21 cellular contexts compared by ENCODE assay signal in the genomic region with DNA sequence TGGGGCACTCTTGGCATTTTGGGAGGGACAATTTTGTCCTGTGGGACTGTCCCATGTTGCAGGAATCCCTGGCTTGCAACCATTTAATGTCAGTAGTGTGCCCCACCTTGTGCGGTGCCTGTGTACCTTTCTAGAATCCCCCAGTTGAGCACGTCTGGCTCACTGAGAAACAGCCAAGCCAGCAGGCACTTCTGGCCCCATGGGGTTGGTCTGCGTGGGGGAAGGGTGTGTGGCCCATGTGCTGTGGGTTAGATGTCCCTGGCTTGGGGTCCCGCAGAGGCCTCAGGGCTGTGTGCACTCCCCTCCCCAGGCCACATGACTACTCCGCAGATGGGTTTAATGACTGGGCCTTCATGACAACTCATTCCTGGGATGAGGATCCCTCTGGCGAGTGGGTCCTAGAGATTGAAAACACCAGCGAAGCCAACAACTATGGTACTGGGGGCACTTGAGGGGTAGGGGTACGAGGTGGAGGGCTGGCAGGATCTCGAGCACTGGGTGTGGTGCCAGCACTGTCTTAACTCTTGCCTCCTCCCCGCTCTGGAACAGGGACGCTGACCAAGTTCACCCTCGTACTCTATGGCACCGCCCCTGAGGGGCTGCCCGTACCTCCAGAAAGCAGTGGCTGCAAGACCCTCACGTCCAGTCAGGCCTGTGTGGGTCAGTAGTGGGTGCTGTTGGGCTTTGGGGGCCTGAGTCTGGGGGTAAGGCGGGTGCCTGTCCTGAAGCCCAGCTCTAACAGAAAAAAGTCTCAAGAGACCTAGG.
"Had no signal": no experiment of that assay in that cellular context is flagged by ENCODE, and none has a peak within 500 bp of the region (broad histone marks: within the 10 kb centered on the region; RNA-seq: fewer than 3 reads in every experiment).

No MANE protein-coding gene starts in this region.

- H3K27me3 ChIP-seq: gastroesophageal sphincter, sigmoid colon, stomach, transverse colon had no signal

- FAIRE-seq: endometrium, keratinocyte had no signal

- H3K4me3 ChIP-seq: gastroesophageal sphincter, left ventricle myocardium inferior, lung, sigmoid colon, skin epidermis, stomach, thoracic aorta, transverse colon had no signal

- H3K9me3 ChIP-seq: gastroesophageal sphincter, left ventricle myocardium inferior, sigmoid colon, stomach, thoracic aorta, transverse colon had no signal

- H3K9me3 Mint-ChIP-seq: immature natural killer cell, naive B cell, nephron progenitor cell had no signal

- H3K4me3 Mint-ChIP-seq: immature natural killer cell, naive B cell, nephron progenitor cell had no signal

- H3K27ac Mint-ChIP-seq: naive B cell, nephron progenitor cell had no signal

- DNase-seq: cortex of kidney; effector memory CD4-positive, alpha-beta T cell; glutamatergic neuron; immature natural killer cell; left ventricle myocardium inferior; mesenchymal stem cell; naive B cell; nephron progenitor cell; sigmoid colon; stimulated activated CD4-positive, alpha-beta T cell treated with anti-CD3 and anti-CD28 coated beads, Interleukin-2, amount 100 ng/mL, for 24 hours; stimulated activated naive CD4-positive, alpha-beta T cell; stomach; substantia nigra; transverse colon had no signal

- H3K27me3 Mint-ChIP-seq: naive B cell had no signal

- ATAC-seq: esophagus mucosa, gastroesophageal sphincter had no signal

- H3K27ac ChIP-seq: gastroesophageal sphincter, left ventricle myocardium inferior, sigmoid colon, skin epidermis, stomach, thoracic aorta, transverse colon had no signal
